1 cellular context compared by ENCODE assay signal in genomic region chr18:5463390-5463789, GRCh38.
TF ChIP-seq lines count a peak whose summit lies in the region.

No MANE protein-coding gene starts in this region.

TF ChIP-seq in HEK293, 187 proteins besides CTCF, POLR2A, EP300 and RAD21 (continued from another document):
- TF ChIP-seq, protein P1, sequence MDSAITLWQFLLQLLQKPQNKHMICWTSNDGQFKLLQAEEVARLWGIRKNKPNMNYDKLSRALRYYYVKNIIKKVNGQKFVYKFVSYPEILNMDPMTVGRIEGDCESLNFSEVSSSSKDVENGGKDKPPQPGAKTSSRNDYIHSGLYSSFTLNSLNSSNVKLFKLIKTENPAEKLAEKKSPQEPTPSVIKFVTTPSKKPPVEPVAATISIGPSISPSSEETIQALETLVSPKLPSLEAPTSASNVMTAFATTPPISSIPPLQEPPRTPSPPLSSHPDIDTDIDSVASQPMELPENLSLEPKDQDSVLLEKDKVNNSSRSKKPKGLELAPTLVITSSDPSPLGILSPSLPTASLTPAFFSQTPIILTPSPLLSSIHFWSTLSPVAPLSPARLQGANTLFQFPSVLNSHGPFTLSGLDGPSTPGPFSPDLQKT (IDR thresholded peaks at IDR 0.05; ENCODE audit: borderline replicate concordance, low read depth, low read length) = no peak
- 0 out of 2 replicates have a peak, but pooled peaks have one; percentile 14 for TF ChIP-seq ZXDB (tag by site-specific recombination; IDR thresholded peaks at IDR 0.05)
- TF ChIP-seq PRDM10 (tag by site-specific recombination; IDR thresholded peaks at IDR 0.05) = peak; percentile 68
- TF ChIP-seq ZNF19 (tag by site-specific recombination; IDR thresholded peaks at IDR 0.05; ENCODE audit: low read depth) = no peak
- TF ChIP-seq ZNF692 (tag by site-specific recombination; IDR thresholded peaks at IDR 0.05) = peak; percentile 34; the same call in 1 of the 2 replicates
- no peak for TF ChIP-seq RBAK (tag by site-specific recombination; IDR thresholded peaks at IDR 0.05)
- no peak for TF ChIP-seq ZBTB8A (tag by site-specific recombination; IDR thresholded peaks at IDR 0.05)
